Comparison of ENCODE assay signal across 8 cellular contexts in the genomic region with DNA sequence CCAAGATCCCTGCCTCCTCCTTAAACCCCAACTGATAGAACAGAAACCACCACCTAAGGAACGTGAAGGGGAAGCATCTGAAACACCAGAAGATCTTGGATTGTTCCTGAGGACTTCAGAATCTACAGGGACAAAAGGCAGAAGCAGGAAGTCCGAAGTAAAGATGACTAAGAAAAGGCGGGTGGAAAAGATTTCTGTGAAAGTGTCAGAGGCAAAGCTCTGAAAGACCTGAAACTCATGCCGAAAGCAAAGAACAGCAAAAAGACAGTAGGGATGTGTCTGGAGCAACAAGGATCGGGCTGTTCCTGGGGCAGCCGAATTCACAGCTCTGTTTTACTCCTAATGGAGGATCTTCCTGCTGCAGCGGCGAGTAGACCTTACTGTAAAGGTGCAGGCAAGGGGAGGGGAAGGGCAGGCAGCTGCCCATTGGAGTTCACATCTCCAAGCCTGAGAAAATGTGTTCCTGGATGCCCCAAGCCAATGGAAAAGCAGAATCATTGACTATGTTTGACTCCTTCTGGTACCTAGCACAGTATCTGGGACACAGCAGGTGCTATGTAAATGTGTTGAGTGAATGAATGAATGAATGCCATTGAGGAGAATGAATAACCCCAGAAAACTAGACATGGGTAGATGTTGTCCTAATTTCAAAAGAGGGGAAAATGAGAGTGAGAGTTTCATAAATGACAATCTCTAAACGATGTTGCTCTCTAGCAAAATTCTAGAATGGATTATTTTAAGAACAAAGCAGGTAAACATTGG. TPM values are rescaled to one million over a fixed set of nuclear protein-coding genes. Genes with fewer than 3 reads are reported as not detected.
A peak's percentile ranks its signal among the peaks of the same experiment; 100 is the strongest.
DNase-seq lines count a peak whose midpoint lies in the region; ATAC-seq and TF ChIP-seq lines count a peak whose summit lies in the region.

No MANE protein-coding gene starts in this region.

- no peaks in the 10 kb centered on the region for H3K9me3 ChIP-seq in naive thymus-derived CD4-positive, alpha-beta T cell (ENCODE audit: control insufficient read depth in 2 of 3, low read length in 3 of 3)

- peaks cover 13% of the 10 kb centered on the region for H3K4me1 ChIP-seq in GM23338 (ENCODE audit: insufficient read depth)
- peaks cover 22 to 26% of the 10 kb centered on the region in 2 donors for H3K4me1 ChIP-seq in naive thymus-derived CD4-positive, alpha-beta T cell (ENCODE audit: control insufficient read depth in 2 of 2, insufficient read depth in 2 of 2, low read length in 2 of 2)

- H3K27me3 ChIP-seq in GM23338 (ENCODE audit: insufficient read depth) = no peaks in the 10 kb centered on the region
- H3K27me3 ChIP-seq in naive thymus-derived CD4-positive, alpha-beta T cell (ENCODE audit: control insufficient read depth in 2 of 2, insufficient read depth in 2 of 2, low read length in 2 of 2) = no peaks in the 10 kb centered on the region

- H3K27ac ChIP-seq in GM23338 (ENCODE audit: low read depth) = peak overlapping the region; percentile 96
- peak overlapping the region; percentile 85 for H3K27ac ChIP-seq in naive thymus-derived CD4-positive, alpha-beta T cell (ENCODE audit: low read depth, low read length)

- peaks cover 6% of the 10 kb centered on the region; the same call in 1 of the 3 replicates for H3K36me3 Mint-ChIP-seq in GM23338 (ENCODE audit: low read depth)
- H3K36me3 Mint-ChIP-seq in endothelial cell (ENCODE audit: low read depth, unreplicated experiment) = peaks cover 3% of the 10 kb centered on the region
- H3K36me3 Mint-ChIP-seq in naive thymus-derived CD4-positive, alpha-beta T cell = peaks cover 0 to 5% (median 0%) of the 10 kb centered on the region in 5 donors

- peak; percentile 12 for ATAC-seq in GM23338
- no peak for ATAC-seq in naive thymus-derived CD4-positive, alpha-beta T cell

- H3K36me3 ChIP-seq in GM23338 (ENCODE audit: insufficient read depth) = no peaks in the 10 kb centered on the region
- H3K36me3 ChIP-seq in naive thymus-derived CD4-positive, alpha-beta T cell (ENCODE audit: control insufficient read depth in 2 of 3, insufficient read depth in 3 of 3, low read length in 3 of 3) = no peaks in the 10 kb centered on the region

- H3K9me3 Mint-ChIP-seq in GM23338 (peaks cover 11% of the 10 kb centered on the region; the same call in 2 of the 3 replicates), endothelial cell (ENCODE audit: unreplicated experiment) (no peaks in the 10 kb centered on the region)
- peaks cover 0 to 15% (median 0%) of the 10 kb centered on the region in 11 donors for H3K9me3 Mint-ChIP-seq in naive thymus-derived CD4-positive, alpha-beta T cell

- CTCF ChIA-PET in naive thymus-derived CD4-positive, alpha-beta T cell (lab: Charles Lee) = interaction anchor here (1.4 to 3.1 kb wide), 2 partner anchors 18 to 39 kb away, joined by 3 to 16 read pairs; no protein-coding TSS in a partner anchor

- no peaks in the 10 kb centered on the region for H3K79me2 ChIP-seq in GM23338 (replicated peaks; ENCODE audit: insufficient read depth)

- H3F3A ChIP-seq in GM23338 (replicated peaks; ENCODE audit: low read depth) = peaks cover 11% of the 10 kb centered on the region

- H3K4me1 Mint-ChIP-seq in GM23338 (peaks cover 16% of the 10 kb centered on the region; the same call in 2 of the 3 replicates), endothelial cell (ENCODE audit: unreplicated experiment) (peaks cover 16% of the 10 kb centered on the region)
- peaks cover 25 to 51% (median 46%) of the 10 kb centered on the region in 7 donors for H3K4me1 Mint-ChIP-seq in naive thymus-derived CD4-positive, alpha-beta T cell

- H3K4me2 ChIP-seq in GM23338 = peak overlapping the region; percentile 87

- intact Hi-C loops in naive thymus-derived CD4-positive, alpha-beta T cell (cut with micrococcal nuclease) = loop anchor here (1.0 to 10.0 kb wide), 17 partner anchors 17 to 637 kb away; partner anchors contain the start of genes CUL1 (in 2 of the 2), EZH2 (in 2 of the 2), PDIA4 (in 2 of the 2) and ZNF425 (in 2 of the 2)

- no peaks in the 10 kb centered on the region for H4K20me1 ChIP-seq in GM23338 (replicated peaks; ENCODE audit: insufficient read depth)

- no peak for TF ChIP-seq CTCF in GM23338 (conservative IDR thresholded peaks at IDR 0.05; ENCODE audit: low read depth in 2 of 2)
- TF ChIP-seq CTCF in endothelial cell (IDR thresholded peaks at IDR 0.05; ENCODE audit: unreplicated experiment) = no peak

- peaks cover 9% of the 10 kb centered on the region for H3K27me3 Mint-ChIP-seq in GM23338 (ENCODE audit: insufficient read depth, low read depth, poor library complexity)
- H3K27me3 Mint-ChIP-seq in endothelial cell (ENCODE audit: unreplicated experiment) = peaks cover 5% of the 10 kb centered on the region
- H3K27me3 Mint-ChIP-seq in naive thymus-derived CD4-positive, alpha-beta T cell = peaks cover 0 to 25% (median 0%) of the 10 kb centered on the region in 5 donors

- POLR2A ChIA-PET in naive thymus-derived CD4-positive, alpha-beta T cell (lab: Charles Lee) = interaction anchor here (0.6 to 1.8 kb wide), 3 partner anchors 41 to 1729 kb away, joined by 3 to 6 read pairs (median 3); partner anchors contain the start of gene PDIA4

- peak overlapping the region; percentile 92 for H3K27ac Mint-ChIP-seq in GM23338
- H3K27ac Mint-ChIP-seq in endothelial cell (ENCODE audit: unreplicated experiment) = peak overlapping the region; percentile 94
- H3K27ac Mint-ChIP-seq in naive thymus-derived CD4-positive, alpha-beta T cell = peak overlapping the region; percentile 90 to 97 (median 96)

- H3K4me3 Mint-ChIP-seq in GM23338 (peak overlapping the region; percentile 89), endothelial cell (ENCODE audit: unreplicated experiment) (peak overlapping the region; percentile 89)
- peak overlapping the region; percentile 92 to 99 (median 98) for H3K4me3 Mint-ChIP-seq in naive thymus-derived CD4-positive, alpha-beta T cell

- DNase-seq in CD1c-positive myeloid dendritic cell (ENCODE audit: extremely low spot score) (peak; percentile 48), GM23338 (ENCODE audit: low spot score) (peak; percentile 46), RPMI8226 (peak; percentile 33), endothelial cell (ENCODE audit: low spot score) (no peak), UCSD-AML1 (lab: John Stamatoyannopoulos, UW; ENCODE audit: unreplicated experiment) (no peak), T1000 (lab: John Stamatoyannopoulos, UW) (no peak), dedifferentiated amniotic fluid mesenchymal stem cell (ENCODE audit: extremely low spot score) (no peak)
- DNase-seq in naive thymus-derived CD4-positive, alpha-beta T cell = no peak

- peak overlapping the region; percentile 83 for H3K4me3 ChIP-seq in GM23338
- H3K4me3 ChIP-seq in naive thymus-derived CD4-positive, alpha-beta T cell (ENCODE audit: low read length) = peak overlapping the region; percentile 97

- no peaks in the 10 kb centered on the region for H3K9me2 ChIP-seq in GM23338 (ENCODE audit: insufficient read depth)

- H2AFZ ChIP-seq in GM23338 = peak overlapping the region; percentile 95

TF ChIP-seq in GM23338, 12 proteins besides CTCF, POLR2A, EP300 and RAD21:
- TF ChIP-seq ZNF114 (CRISPR knock-in tag; IDR thresholded peaks at IDR 0.05) (no peak), STAT1 (IDR thresholded peaks at IDR 0.05; ENCODE audit: unreplicated experiment) (no peak)

RNA-seq across cellular contexts. Expression of gene PDIA4, which starts 40.4 kb away (rescaled TPM):
- 326 and 332 TPM in 2 replicates for total RNA-seq in GM23338 (2014; rRNA removed; shearing (Covaris generic))
- polyA plus RNA-seq in GM23338 (2016; fragmentation: Nextera tagmentation; extraction: Ambion mirVana) = 194 and 196 TPM in 2 replicates
- total RNA-seq in endothelial cell (ENCODE audit: unreplicated experiment) = 266 TPM
- total RNA-seq in naive thymus-derived CD4-positive, alpha-beta T cell = 100 to 1,000 TPM in 1 of 5 experiments, 10 to 100 TPM in 4; 38.2 to 157 (median 73.7) TPM
- polyA plus RNA-seq in naive thymus-derived CD4-positive, alpha-beta T cell = 100 to 1,000 TPM in 1 of 2 donors, 10 to 100 TPM in 1; 83.2 to 112 TPM

Comparison
In these comparisons a context has a peak if more than half of its experiments do, and no peak if none do; other contexts are left out.
1. DNase-seq: peak in CD1c-positive myeloid dendritic cell (single experiment), GM23338 (single experiment) and RPMI8226 (single experiment); none in endothelial cell (single experiment), naive thymus-derived CD4-positive, alpha-beta T cell (0 of 9), UCSD-AML1 (single experiment), T1000 (single experiment) and dedifferentiated amniotic fluid mesenchymal stem cell (single experiment).
2. Peak in every context shown above with its lines, with median percentiles within 50 percentile points of each other: H3K27ac Mint-ChIP-seq and H3K4me3 Mint-ChIP-seq.